21 cellular contexts compared by ENCODE assay signal in the genomic region with DNA sequence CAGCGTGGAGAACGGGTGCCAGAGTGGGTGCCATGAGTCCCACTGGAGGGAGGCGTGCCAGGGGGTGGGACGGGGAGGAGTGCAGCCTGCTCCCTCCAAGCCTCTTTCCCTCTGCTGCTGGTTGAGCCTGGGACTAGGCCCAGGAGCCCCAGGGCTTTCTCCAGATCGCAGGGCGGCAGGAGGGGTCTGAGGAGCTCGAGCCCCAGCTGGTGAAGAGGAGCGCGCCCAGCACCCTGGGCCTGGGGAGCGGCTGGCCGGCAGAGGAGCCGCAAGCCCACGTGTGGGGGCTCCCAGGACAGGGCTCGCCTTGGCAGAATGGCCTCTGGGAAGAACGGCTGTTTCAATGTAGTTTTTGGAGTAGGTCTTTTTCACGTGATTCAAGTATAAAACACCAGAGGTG.
"Had no signal": no experiment of that assay in that cellular context is flagged by ENCODE, and none has a peak within 500 bp of the region (broad histone marks: within the 10 kb centered on the region; RNA-seq: fewer than 3 reads in every experiment).

No MANE protein-coding gene starts in this region.

- H3K4me1 ChIP-seq: lower lobe of right lung, suprapubic skin, uterus had no signal

- H3K27me3 ChIP-seq: hepatocyte, neutrophil, ovary, sigmoid colon, spleen, suprapubic skin, tibial artery, uterus had no signal

- DNase-seq: islet precursor cell; lower lobe of right lung; mammary epithelial cell; mesenchymal stem cell; naive thymus-derived CD8-positive, alpha-beta T cell; occipital lobe; ovary; right cardiac atrium; sigmoid colon; small intestine; spleen; stimulated activated CD4-positive, alpha-beta T cell treated with anti-CD3 and anti-CD28 coated beads, Interleukin-4, amount 100 ng/mL, for 24 hours; stimulated activated naive CD4-positive, alpha-beta T cell; tibial artery; trophoblast cell; uterus had no signal

- H3K9me3 ChIP-seq: lower lobe of right lung, neutrophil, ovary, sigmoid colon, spleen, suprapubic skin, thoracic aorta, tibial artery, uterus had no signal

- H3K27ac ChIP-seq: hepatocyte, lower lobe of right lung, neutrophil, ovary, sigmoid colon, spleen, suprapubic skin, tibial artery, uterus had no signal

- H3K4me3 ChIP-seq: hepatocyte, lower lobe of right lung, ovary, sigmoid colon, spleen, suprapubic skin, thoracic aorta, tibial artery, uterus had no signal

- H3K36me3 ChIP-seq: ovary, uterus had no signal

- ATAC-seq: naive thymus-derived CD8-positive, alpha-beta T cell; stimulated activated effector memory CD8-positive, alpha-beta T cell treated with anti-CD3 and anti-CD28 coated beads, Interleukin-12 subunit alpha, Interleukin-12 subunit beta, amount 100 ng/mL, for 72 hours had no signal
